ENCODE assay signal across 8 cellular contexts in the genomic region with DNA sequence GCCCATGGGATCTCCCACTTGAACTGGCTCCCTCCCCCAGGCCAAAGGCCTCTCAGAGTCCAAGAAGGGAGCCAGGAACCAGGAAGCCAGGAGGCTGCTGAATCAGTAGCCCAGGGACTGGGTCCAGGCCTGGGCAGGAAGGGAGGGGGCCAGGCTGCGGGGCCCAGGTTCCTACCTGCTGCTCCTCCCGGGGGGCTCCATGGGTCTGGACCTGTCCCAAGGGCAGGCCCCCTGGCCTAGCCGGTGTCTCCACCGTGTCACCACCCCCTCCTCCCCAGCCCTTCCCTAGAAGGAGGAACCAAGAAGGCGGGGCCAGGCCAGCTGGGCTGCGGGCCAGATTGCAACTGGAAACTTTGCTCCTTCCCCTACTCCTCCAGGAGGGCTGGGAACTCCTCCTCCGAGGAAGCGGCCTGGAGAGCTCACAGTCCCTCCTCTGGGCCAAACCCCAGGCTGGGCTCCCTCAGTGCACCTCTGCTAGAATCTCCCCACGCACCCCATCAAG. TPM values are rescaled to one million over a fixed set of nuclear protein-coding genes. Genes with fewer than 3 reads are reported as not detected.
A peak's percentile ranks its signal among the peaks of the same experiment; 100 is the strongest.
DNase-seq lines count a peak whose midpoint lies in the region; ATAC-seq and TF ChIP-seq lines count a peak whose summit lies in the region.

A gene (minus strand): TSS at position 264 of the 502 bp plus-strand sequence.

- ATAC-seq in HG02571 (IDR thresholded peaks at IDR 0.05; ENCODE audit: unreplicated experiment) (no peak), HG03439 (IDR thresholded peaks at IDR 0.05; ENCODE audit: unreplicated experiment) (no peak)

- H3K36me3 ChIP-seq in NT2/D1 (ENCODE audit: insufficient read depth, insufficient read length, low read length) (no peaks in the 10 kb centered on the region), thyroid gland (no peaks in the 10 kb centered on the region)

- H3K4me3 ChIP-seq in NT2/D1 (ENCODE audit: insufficient read length, low read depth) (peak within 1 kb of the TSS; percentile 27), dorsolateral prefrontal cortex (peak within 1 kb of the TSS in 42 of 59 donors; percentile 4 to 51 (median 27)), lower leg skin (ENCODE audit: low read depth, poor library complexity, severe bottlenecking) (no peak within 1 kb of the TSS), thyroid gland (replicated peaks in 1 of 3) (peak within 1 kb of the TSS in 2 of 3 donors; percentile 20 to 25)

- H3K9me3 ChIP-seq in NT2/D1 (ENCODE audit: insufficient read depth, low read length) (no peaks in the 10 kb centered on the region), thyroid gland (no peaks in the 10 kb centered on the region)

- H3K27me3 ChIP-seq in NT2/D1 (ENCODE audit: insufficient read depth, insufficient read length), result no peaks in the 10 kb centered on the region
- H3K27me3 ChIP-seq in dorsolateral prefrontal cortex, result peaks cover 0 to 84% (median 27%) of the 10 kb centered on the region in 45 donors
- no peaks in the 10 kb centered on the region for H3K27me3 ChIP-seq in thyroid gland

- DNase-seq in GF-D8 (lab: John Stamatoyannopoulos, UW) (peak; percentile 13), NT2/D1 (ENCODE audit: low read depth, low spot score) (peak; percentile 57), dorsolateral prefrontal cortex (peak in 2 of 10 donors; percentile 57 to 62), lower leg skin (ENCODE audit: low spot score in 2 of 2) (peak; percentile 74 to 97), thyroid gland (peak; percentile 87 to 91)
- DNase-seq in activated naive CD4-positive, alpha-beta T cell treated with anti-CD3 and anti-CD28 coated beads, Interleukin-2, amount 50 U/mL, for 16 hours, result no peak

- H3K9ac ChIP-seq in NT2/D1 (ENCODE audit: insufficient read length, low read depth), result peak within 1 kb of the TSS; percentile 67

- intact Hi-C loops in dorsolateral prefrontal cortex (cut with DNase I) (no loop called here), lower leg skin (cut with DNase I; ENCODE audit: low total_unique reads) (no loop called here), thyroid gland (cut with DNase I) (no loop called here)

- TF ChIP-seq CTCF in dorsolateral prefrontal cortex (IDR thresholded peaks at IDR 0.05 in 54 of 56, conservative IDR thresholded peaks at IDR 0.05 in 2 of 56; ENCODE audit: low read depth in 1 of 56, partially characterized antibody in 56 of 56) (no peak), lower leg skin (IDR thresholded peaks at IDR 0.05) (no peak), thyroid gland (IDR thresholded peaks at IDR 0.05) (no peak)

- peak within 1 kb of the TSS in 29 of 59 donors; percentile 4 to 68 (median 47) for H3K27ac ChIP-seq in dorsolateral prefrontal cortex
- peak within 1 kb of the TSS; percentile 59 to 73 (median 64) for H3K27ac ChIP-seq in thyroid gland

- peaks cover 5% of the 10 kb centered on the region for H3K4me1 ChIP-seq in NT2/D1 (ENCODE audit: insufficient read depth, insufficient read length)
- peaks cover 12 to 24% of the 10 kb centered on the region in 2 donors for H3K4me1 ChIP-seq in thyroid gland

- WGBS in lower leg skin, 2 donors, result 3 to 6% methylated on average over 2 to 7 of the region's 9 CpGs
- no CpG with 5 or more reads among the region's 9 CpGs for WGBS in thyroid gland, 2 donors

- no peak for TF ChIP-seq POLR2A in lower leg skin (IDR thresholded peaks at IDR 0.05)
- peak in 1 of 2 donors; percentile 46 for TF ChIP-seq POLR2A in thyroid gland (IDR thresholded peaks at IDR 0.05)

RNA-seq across cellular contexts. Expression of the gene that starts here (rescaled TPM):
- 100 to 1,000 TPM in 94 of 120 experiments, 10 to 100 TPM in 26; 38.4 to 158 (median 113) TPM for total RNA-seq in dorsolateral prefrontal cortex
- 10 to 100 TPM; 16.3 to 24.2 (median 17.5) TPM for total RNA-seq in lower leg skin
- 10 to 100 TPM; 14.1 to 23.7 (median 17.2) TPM for total RNA-seq in thyroid gland
